Comparison of ENCODE assay signal across 9 cellular contexts in the genomic region with DNA sequence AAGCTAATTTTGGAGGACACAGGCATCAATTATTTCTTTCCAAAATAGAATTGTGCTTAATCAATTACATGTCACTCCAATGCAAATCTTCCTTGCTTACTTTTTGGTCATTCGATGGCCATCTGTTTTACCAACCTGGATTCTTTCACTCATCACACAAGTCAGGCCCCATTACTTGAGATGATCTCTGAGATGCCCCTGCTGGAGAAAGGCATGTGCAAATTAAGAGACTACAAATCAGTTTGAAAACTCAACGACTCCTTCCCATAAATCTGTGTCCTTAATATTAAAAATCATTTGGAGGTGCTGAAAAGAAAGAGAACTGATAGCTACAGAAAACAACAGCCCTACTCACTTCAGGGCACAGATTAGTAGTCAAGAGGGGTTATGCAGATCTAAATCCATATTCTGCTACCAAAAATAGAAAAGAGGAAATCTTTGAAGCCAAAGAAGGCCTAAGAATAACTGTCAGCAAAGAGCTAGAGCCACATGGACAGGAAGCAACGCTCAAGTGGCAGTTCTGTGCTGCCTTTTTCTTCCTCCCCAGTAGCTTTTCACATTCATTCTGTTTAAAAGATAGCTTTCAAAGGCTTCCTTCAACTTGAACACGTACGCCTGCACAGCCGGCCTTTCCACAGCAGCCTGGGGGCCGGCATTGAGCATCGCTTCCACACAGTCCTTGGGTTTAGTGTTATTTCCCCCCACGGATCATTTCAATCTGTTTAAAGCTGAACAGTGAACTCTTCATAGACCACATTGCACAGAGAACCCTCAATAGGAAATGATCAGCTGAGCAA.
DNase-seq lines count a peak whose midpoint lies in the region; ATAC-seq and TF ChIP-seq lines count a peak whose summit lies in the region.
"Had no signal": no experiment of that assay in that cellular context is flagged by ENCODE, and none has a peak within 500 bp of the region (broad histone marks: within the 10 kb centered on the region; RNA-seq: fewer than 3 reads in every experiment).

No MANE protein-coding gene starts in this region.

- TF ChIP-seq CTCF in CD14-positive monocyte (IDR thresholded peaks at IDR 0.05) (peak; percentile 26), lower leg skin (IDR thresholded peaks at IDR 0.05) (no peak)

- peaks cover 69% of the 10 kb centered on the region for H3K4me1 Mint-ChIP-seq in CD14-positive monocyte
- H3K4me1 Mint-ChIP-seq in activated CD8-positive, alpha-beta T cell treated with anti-CD3 and anti-CD28 coated beads, Interleukin-2, amount 10 ng/mL, durations not matched to agents 7 days and 5 days (ENCODE audit: low read depth), result peaks cover 24% of the 10 kb centered on the region
- H3K4me1 Mint-ChIP-seq in memory B cell, result peaks cover 51% of the 10 kb centered on the region

- H3K36me3 Mint-ChIP-seq in CD14-positive monocyte (peaks cover 0 to 1% of the 10 kb centered on the region in 2 donors), memory B cell (peaks cover 1% of the 10 kb centered on the region)
- peaks cover 17% of the 10 kb centered on the region for H3K36me3 Mint-ChIP-seq in activated CD8-positive, alpha-beta T cell treated with anti-CD3 and anti-CD28 coated beads, Interleukin-2, amount 10 ng/mL, durations not matched to agents 7 days and 5 days (ENCODE audit: low read depth)

- POLR2A ChIA-PET in activated CD8-positive, alpha-beta T cell treated with anti-CD3 and anti-CD28 coated beads, Interleukin-2, amount 10 ng/mL, durations not matched to agents 7 days and 5 days (lab: Charles Lee), result interaction anchor here (1.0 to 1.2 kb wide), 2 partner anchors 9 to 36 kb away, joined by 3 read pairs; no protein-coding TSS in a partner anchor

- DNase-seq in CD14-positive monocyte (ENCODE audit: low spot score), result no peak
- DNase-seq in Kasumi-1 (lab: John Stamatoyannopoulos, UW), result peak; percentile 90 to 94
- DNase-seq in activated CD8-positive, alpha-beta T cell treated with anti-CD3 and anti-CD28 coated beads, Interleukin-2, amount 10 ng/mL, durations not matched to agents 7 days and 5 days, result peak; percentile 36
- peak in 1 of 2 donors; percentile 23 for DNase-seq in memory B cell (ENCODE audit: low spot score in 2 of 2)
- no peak for DNase-seq in NCI-H524 treated with DMSO at 0.1 percent for 48 hours (lab: John Stamatoyannopoulos, UW)
- no peak for DNase-seq in NCI-H69 (lab: John Stamatoyannopoulos, UW)
- no peak for DNase-seq in lower leg skin (ENCODE audit: low spot score in 2 of 2)
- no peak for DNase-seq in MG63

- H3K27me3 Mint-ChIP-seq in CD14-positive monocyte (ENCODE audit: low read depth in 3 of 3) (peaks cover 0 to 6% (median 2%) of the 10 kb centered on the region in 3 donors), memory B cell (no peaks in the 10 kb centered on the region)
- no peaks in the 10 kb centered on the region for H3K27me3 Mint-ChIP-seq in activated CD8-positive, alpha-beta T cell treated with anti-CD3 and anti-CD28 coated beads, Interleukin-2, amount 10 ng/mL, durations not matched to agents 7 days and 5 days (ENCODE audit: low read depth)

- H3K36me3 ChIP-seq in MG63, result no peaks in the 10 kb centered on the region

- no peaks in the 10 kb centered on the region for H3K9me3 ChIP-seq in MG63

- no peaks in the 10 kb centered on the region for H3K27me3 ChIP-seq in MG63

- intact Hi-C loops in CD14-positive monocyte (cut with micrococcal nuclease), result loop anchor here (2.0 to 5.0 kb wide), 3 partner anchors 64 to 81 kb away; no protein-coding TSS in a partner anchor
- intact Hi-C loops in lower leg skin (cut with DNase I; ENCODE audit: low total_unique reads), result no loop called here

- peak; percentile 67 for ATAC-seq in activated CD8-positive, alpha-beta T cell treated with anti-CD3 and anti-CD28 coated beads, Interleukin-2, amount 10 ng/mL, durations not matched to agents 7 days and 5 days
- ATAC-seq in memory B cell (ENCODE audit: low read depth), result peak; percentile 75

- peak overlapping the region; percentile 88 to 99 (median 92) for H3K27ac Mint-ChIP-seq in CD14-positive monocyte
- peak overlapping the region; percentile 89 for H3K27ac Mint-ChIP-seq in activated CD8-positive, alpha-beta T cell treated with anti-CD3 and anti-CD28 coated beads, Interleukin-2, amount 10 ng/mL, durations not matched to agents 7 days and 5 days
- peak overlapping the region; percentile 90 for H3K27ac Mint-ChIP-seq in memory B cell

- no peak for TF ChIP-seq POLR2A in lower leg skin (IDR thresholded peaks at IDR 0.05)

- H3K9me3 Mint-ChIP-seq in CD14-positive monocyte (peaks cover 0 to 8% (median 2%) of the 10 kb centered on the region in 7 donors), memory B cell (peaks cover 1% of the 10 kb centered on the region)
- H3K9me3 Mint-ChIP-seq in activated CD8-positive, alpha-beta T cell treated with anti-CD3 and anti-CD28 coated beads, Interleukin-2, amount 10 ng/mL, durations not matched to agents 7 days and 5 days (ENCODE audit: insufficient read depth), result peaks cover 6% of the 10 kb centered on the region

- peak overlapping the region; percentile 35 to 72 for H3K4me3 Mint-ChIP-seq in CD14-positive monocyte
- peak overlapping the region; percentile 30 for H3K4me3 Mint-ChIP-seq in activated CD8-positive, alpha-beta T cell treated with anti-CD3 and anti-CD28 coated beads, Interleukin-2, amount 10 ng/mL, durations not matched to agents 7 days and 5 days
- H3K4me3 Mint-ChIP-seq in memory B cell, result peak overlapping the region; percentile 48

- H3K4me3 ChIP-seq in lower leg skin (ENCODE audit: low read depth, poor library complexity, severe bottlenecking) (no peak overlapping the region), MG63 (no peak overlapping the region)
- H3K4me3 ChIP-seq: SK-N-MC had no signal

- CTCF ChIA-PET in activated CD8-positive, alpha-beta T cell treated with anti-CD3 and anti-CD28 coated beads, Interleukin-2, amount 10 ng/mL, durations not matched to agents 7 days and 5 days (lab: Charles Lee), result interaction anchor here (0.9 to 2.4 kb wide), 9 partner anchors 9 to 465 kb away, joined by 3 to 8 read pairs (median 3); partner anchors contain the start of gene MAP3K1

- WGBS in lower leg skin, 2 donors, result 65 to 75% methylated on average over 9 of the region's 9 CpGs

Comparison
In these comparisons a context has a peak if more than half of its experiments do, and no peak if none do; other contexts are left out.
1. DNase-seq: peak in Kasumi-1 (2 of 2) and activated CD8-positive, alpha-beta T cell treated with anti-CD3 and anti-CD28 coated beads, Interleukin-2, amount 10 ng/mL, durations not matched to agents 7 days and 5 days (single experiment); none in CD14-positive monocyte (single experiment), NCI-H524 treated with DMSO at 0.1 percent for 48 hours (single experiment), NCI-H69 (single experiment), lower leg skin (0 of 2) and MG63 (single experiment).
2. Peak in every context shown above with its lines, with median percentiles within 50 percentile points of each other: H3K27ac Mint-ChIP-seq and H3K4me3 Mint-ChIP-seq.